In the genomic region with DNA sequence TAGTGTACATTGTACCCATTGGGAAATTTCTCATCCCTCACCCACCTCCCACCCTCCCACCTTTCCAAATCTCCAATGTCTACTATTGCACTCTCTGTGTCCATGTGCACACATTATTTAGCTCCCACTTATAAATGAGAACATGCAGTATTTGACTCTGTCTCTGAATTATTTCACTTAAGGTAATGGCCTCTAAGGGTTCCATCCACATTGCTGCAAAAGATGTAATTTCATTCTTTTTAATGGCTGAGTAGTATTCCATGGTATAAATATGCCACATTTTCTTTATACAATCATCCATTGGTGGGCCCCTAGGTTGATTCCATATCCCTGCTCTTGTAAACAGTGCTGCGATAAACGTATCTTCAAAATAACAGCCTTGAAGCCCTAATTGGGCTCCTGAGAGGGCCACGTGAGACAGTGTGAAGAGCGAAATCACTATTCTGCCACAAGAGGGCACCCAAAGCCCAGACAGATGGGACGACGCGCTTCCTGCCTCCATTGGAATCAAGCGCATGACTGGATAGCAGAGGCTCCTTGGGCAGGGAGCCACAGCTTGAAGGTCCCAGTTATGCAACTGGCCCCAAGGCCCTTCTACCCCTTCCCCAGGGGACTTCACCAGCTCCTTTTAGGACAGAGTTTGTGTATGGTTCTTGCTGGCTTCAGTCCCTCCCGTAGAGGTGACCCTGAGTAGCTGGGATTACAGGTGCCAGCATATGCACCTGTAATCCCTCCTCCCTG, we compare ENCODE assay signal across 8 cellular contexts. TPM values are rescaled to one million over a fixed set of nuclear protein-coding genes. Genes with fewer than 3 reads are reported as not detected.
DNase-seq lines count a peak whose midpoint lies in the region; ATAC-seq, FAIRE-seq and TF ChIP-seq lines count a peak whose summit lies in the region.

No MANE protein-coding gene starts in this region.

- peak; percentile 81 for DNase-seq in BE2C
- peak; percentile 81 for DNase-seq in NCI-H1105 (lab: John Stamatoyannopoulos, UW)
- DNase-seq in SK-MEL-5 (ENCODE audit: low read depth, low spot score) = peak; percentile 95
- DNase-seq in activated naive CD4-positive, alpha-beta T cell (lab: John Stamatoyannopoulos, UW) = peak in 3 of 4 experiments; percentile 37 to 53 (median 41)
- DNase-seq in frontal cortex (ENCODE audit: low spot score in 2 of 2) = peak; percentile 60 to 86
- peak in 50 of 56 donors; percentile 12 to 88 (median 64) for DNase-seq in nucleus accumbens (lab: John Stamatoyannopoulos, UW)
- DNase-seq in upper lobe of left lung = peak in 1 of 2 donors; percentile 93

- no peak for FAIRE-seq in frontal cortex (lab: Jason Lieb, UNC)

- ATAC-seq in GM19467 (IDR thresholded peaks at IDR 0.05; ENCODE audit: unreplicated experiment) (peak; percentile 36), upper lobe of left lung (ENCODE audit: low FRiP score in 2 of 2) (peak; percentile 95 to 98)

- H3K27ac ChIP-seq in upper lobe of left lung = peak overlapping the region in 1 of 4 donors; percentile 27

- H3K4me3 ChIP-seq in BE2C (ENCODE audit: low read depth, low read length) = no peak overlapping the region
- no peak overlapping the region for H3K4me3 ChIP-seq in upper lobe of left lung

- TF ChIP-seq EP300 in upper lobe of left lung (IDR thresholded peaks at IDR 0.05) = no peak

- no peaks in the 10 kb centered on the region for H3K4me1 ChIP-seq in BE2C
- peaks cover 11 to 18% (median 13%) of the 10 kb centered on the region in 4 donors for H3K4me1 ChIP-seq in upper lobe of left lung

- H3K27me3 ChIP-seq in BE2C = no peaks in the 10 kb centered on the region
- no peaks in the 10 kb centered on the region for H3K27me3 ChIP-seq in upper lobe of left lung

- TF ChIP-seq CTCF in BE2C (IDR thresholded peaks at IDR 0.05; ENCODE audit: low read depth, low read length) = peak; percentile 90
- TF ChIP-seq CTCF in upper lobe of left lung (IDR thresholded peaks at IDR 0.05) = peak; percentile 79 to 95 (median 88)

- in situ Hi-C loops in SK-MEL-5 (cut with HindIII; ENCODE audit: low pct_unique_long_range_greater_than_20kb, low sequenced_read_pairs) = no loop called here

- TF ChIP-seq POLR2A in upper lobe of left lung (IDR thresholded peaks at IDR 0.05) = no peak

- H3K36me3 ChIP-seq in BE2C (no peaks in the 10 kb centered on the region), upper lobe of left lung (no peaks in the 10 kb centered on the region)

- 1 to 4% methylated on average over 6 to 9 of the region's 9 CpGs for WGBS in upper lobe of left lung, 2 donors

- H3K9me3 ChIP-seq in BE2C (no peaks in the 10 kb centered on the region), upper lobe of left lung (no peaks in the 10 kb centered on the region)

RNA-seq across cellular contexts. Expression of a gene that starts 21.3 kb away (rescaled TPM):
- polyA plus RNA-seq in BE2C (2012; ENCODE audit: insufficient read depth, insufficient read length, low read depth) = 2.4 TPM
- not detected in 2 replicates for total RNA-seq in SK-MEL-5 (2014; rRNA removed; shearing (Covaris generic))
- not detected in 2 replicates for polyA plus RNA-seq in SK-MEL-5 (2015; cell fraction: cytosol; rRNA removed)
- not detected in 2 replicates for polyA plus RNA-seq in SK-MEL-5 (2015; cell fraction: nucleus; rRNA removed)
- 0.41 TPM for total RNA-seq in frontal cortex
- total RNA-seq in upper lobe of left lung = 1 to 10 TPM in 5 of 6 donors, not detected in 1; 1.0 to 8.8 (median 3.3) TPM

RNA-seq across cellular contexts. Expression of a gene that starts 28.4 kb away (rescaled TPM):
- 9.8 TPM for polyA plus RNA-seq in BE2C (2012; ENCODE audit: insufficient read depth, insufficient read length, low read depth)
- total RNA-seq in SK-MEL-5 (2014; rRNA removed; shearing (Covaris generic)) = 24.1 and 31.2 TPM in 2 replicates
- polyA plus RNA-seq in SK-MEL-5 (2015; cell fraction: cytosol; rRNA removed) = 36.7 and 42.6 TPM in 2 replicates
- polyA plus RNA-seq in SK-MEL-5 (2015; cell fraction: nucleus; rRNA removed) = 18.5 and 30.5 TPM in 2 replicates
- total RNA-seq in frontal cortex (0.82 TPM), upper lobe of left lung (10 to 100 TPM; 32.6 to 71.5 (median 46.9) TPM)

RNA-seq across cellular contexts. Expression of a gene that starts 39.5 kb away (rescaled TPM):
- polyA plus RNA-seq in BE2C (2012; ENCODE audit: insufficient read depth, insufficient read length, low read depth) = 1.2 TPM
- total RNA-seq in SK-MEL-5 (2014; rRNA removed; shearing (Covaris generic)) = 127 and 128 TPM in 2 replicates
- 311 and 316 TPM in 2 replicates for polyA plus RNA-seq in SK-MEL-5 (2015; cell fraction: cytosol; rRNA removed)
- 324 and 339 TPM in 2 replicates for polyA plus RNA-seq in SK-MEL-5 (2015; cell fraction: nucleus; rRNA removed)
- total RNA-seq in frontal cortex = 2.4 TPM
- 100 to 1,000 TPM in 5 of 6 donors, 10 to 100 TPM in 1; 84.9 to 207 (median 150) TPM for total RNA-seq in upper lobe of left lung

RNA-seq across cellular contexts. Expression of a gene that starts 47.0 kb away (rescaled TPM):
- 4.2 TPM for polyA plus RNA-seq in BE2C (2012; ENCODE audit: insufficient read depth, insufficient read length, low read depth)
- total RNA-seq in SK-MEL-5 (2014; rRNA removed; shearing (Covaris generic)) = 0.59 and 2.7 TPM in 2 replicates
- 0.70 and 2.7 TPM in 2 replicates for polyA plus RNA-seq in SK-MEL-5 (2015; cell fraction: cytosol; rRNA removed)
- polyA plus RNA-seq in SK-MEL-5 (2015; cell fraction: nucleus; rRNA removed) = 85.1 and 91.7 TPM in 2 replicates
- total RNA-seq in frontal cortex (1.2 TPM), upper lobe of left lung (10 to 100 TPM in 2 of 6 donors, 1 to 10 TPM in 4; 4.6 to 25.1 (median 7.1) TPM)

RNA-seq across cellular contexts. Expression of a gene that starts 48.1 kb away (rescaled TPM):
- not detected for polyA plus RNA-seq in BE2C (2012; ENCODE audit: insufficient read depth, insufficient read length, low read depth)
- not detected in 2 replicates for total RNA-seq in SK-MEL-5 (2014; rRNA removed; shearing (Covaris generic))
- polyA plus RNA-seq in SK-MEL-5 (2015; cell fraction: cytosol; rRNA removed) = 0.56 TPM in 1 of 2 replicates, not detected in the other
- 0.08 TPM in 1 of 2 replicates, not detected in the other for polyA plus RNA-seq in SK-MEL-5 (2015; cell fraction: nucleus; rRNA removed)
- total RNA-seq in frontal cortex (not detected), upper lobe of left lung (100 to 1,000 TPM; 153 to 594 (median 346) TPM)

Comparison
In these comparisons a context has a peak if more than half of its experiments do, and no peak if none do; other contexts are left out.
1. RNA of a gene that starts 28.4 kb away (total RNA-seq): 32.6 to 71.5 TPM in upper lobe of left lung and 24.1 to 31.2 TPM in SK-MEL-5; 0.82 TPM in frontal cortex (single experiment); every median in the first group is over 10 times any median in the second.
2. RNA of a gene that starts 39.5 kb away (total RNA-seq): 84.9 to 207 TPM in upper lobe of left lung and 127 to 128 TPM in SK-MEL-5; 2.4 TPM in frontal cortex (single experiment); every median in the first group is over 10 times any median in the second.